1 cellular context compared by ENCODE assay signal in the genomic region with DNA sequence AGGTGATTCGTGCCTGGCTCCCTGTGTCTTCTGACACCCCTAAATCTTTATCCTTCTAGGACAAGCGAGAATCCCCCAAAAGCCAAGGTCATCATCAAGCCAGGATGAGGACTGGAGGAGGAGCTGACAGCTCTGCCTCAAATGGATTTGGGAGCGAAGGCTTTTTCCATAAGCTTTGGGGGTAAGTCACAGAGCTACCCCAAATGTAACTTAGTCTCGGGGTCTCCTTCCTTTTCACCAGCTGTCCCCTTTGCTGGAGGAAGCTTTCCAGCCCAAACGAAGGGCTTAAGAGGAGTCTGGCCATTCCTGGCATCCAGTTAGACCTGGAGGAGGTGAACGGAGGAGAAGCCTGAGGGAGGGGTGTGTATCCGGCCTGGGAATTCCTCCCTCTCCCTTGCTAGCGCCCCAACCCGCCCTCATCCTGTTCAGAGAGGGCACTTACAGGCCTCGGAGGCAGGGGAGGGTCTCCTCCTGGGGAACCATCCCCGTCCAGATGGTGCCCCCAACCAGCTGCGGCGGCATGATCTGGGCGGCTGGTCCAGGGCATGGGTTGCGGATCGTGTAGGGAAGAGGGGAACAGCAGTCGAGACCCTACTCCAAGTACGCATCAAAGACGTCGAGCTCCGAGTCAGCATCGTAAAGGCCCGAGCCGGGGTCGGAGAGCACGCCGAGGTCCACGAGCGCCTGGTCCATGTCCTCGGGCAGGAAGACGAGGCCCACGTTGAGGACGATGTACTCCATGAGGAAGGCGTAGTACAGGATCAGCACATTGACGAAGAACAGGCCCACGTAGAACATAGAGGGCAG.
TF ChIP-seq lines count a peak whose summit lies in the region.

No MANE protein-coding gene starts in this region.

TF ChIP-seq in HepG2, 621 proteins besides CTCF, POLR2A, EP300 and RAD21 (continued from another document and continues in another):
- no peak for TF ChIP-seq GRHL1 (CRISPR knock-in tag; conservative IDR thresholded peaks at IDR 0.05)
- TF ChIP-seq, protein P1, sequence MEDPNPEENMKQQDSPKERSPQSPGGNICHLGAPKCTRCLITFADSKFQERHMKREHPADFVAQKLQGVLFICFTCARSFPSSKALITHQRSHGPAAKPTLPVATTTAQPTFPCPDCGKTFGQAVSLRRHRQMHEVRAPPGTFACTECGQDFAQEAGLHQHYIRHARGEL (CRISPR knock-in tag; IDR thresholded peaks at IDR 0.05): 0 out of 2 replicates have a peak, but pooled peaks have one; percentile 34
- 0 out of 2 replicates have a peak, but pooled peaks have one; percentile 31 for TF ChIP-seq ZSCAN31 (CRISPR knock-in tag; IDR thresholded peaks at IDR 0.05; ENCODE audit: low read depth)
- peak; percentile 38; the same call in 1 of the 2 replicates for TF ChIP-seq SP2 (CRISPR knock-in tag; IDR thresholded peaks at IDR 0.05)
- TF ChIP-seq SALL1 (CRISPR knock-in tag; IDR thresholded peaks at IDR 0.05): peak; percentile 40; the same call in 1 of the 2 replicates
- TF ChIP-seq ZNF281 (CRISPR knock-in tag; IDR thresholded peaks at IDR 0.05; ENCODE audit: borderline replicate concordance): no peak
- TF ChIP-seq, protein P2, sequence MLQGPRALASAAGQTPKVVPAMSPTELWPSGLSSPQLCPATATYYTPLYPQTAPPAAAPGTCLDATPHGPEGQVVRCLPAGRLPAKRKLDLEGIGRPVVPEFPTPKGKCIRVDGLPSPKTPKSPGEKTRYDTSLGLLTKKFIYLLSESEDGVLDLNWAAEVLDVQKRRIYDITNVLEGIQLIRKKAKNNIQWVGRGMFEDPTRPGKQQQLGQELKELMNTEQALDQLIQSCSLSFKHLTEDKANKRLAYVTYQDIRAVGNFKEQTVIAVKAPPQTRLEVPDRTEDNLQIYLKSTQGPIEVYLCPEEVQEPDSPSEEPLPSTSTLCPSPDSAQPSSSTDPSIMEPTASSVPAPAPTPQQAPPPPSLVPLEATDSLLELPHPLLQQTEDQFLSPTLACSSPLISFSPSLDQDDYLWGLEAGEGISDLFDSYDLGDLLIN (CRISPR knock-in tag; IDR thresholded peaks at IDR 0.05; ENCODE audit: borderline replicate concordance): 0 out of 2 replicates have a peak, but pooled peaks have one; percentile 54
- 0 out of 2 replicates have a peak, but pooled peaks have one; percentile 21 for TF ChIP-seq ATF2 (CRISPR knock-in tag; IDR thresholded peaks at IDR 0.05)
- TF ChIP-seq, protein P3, sequence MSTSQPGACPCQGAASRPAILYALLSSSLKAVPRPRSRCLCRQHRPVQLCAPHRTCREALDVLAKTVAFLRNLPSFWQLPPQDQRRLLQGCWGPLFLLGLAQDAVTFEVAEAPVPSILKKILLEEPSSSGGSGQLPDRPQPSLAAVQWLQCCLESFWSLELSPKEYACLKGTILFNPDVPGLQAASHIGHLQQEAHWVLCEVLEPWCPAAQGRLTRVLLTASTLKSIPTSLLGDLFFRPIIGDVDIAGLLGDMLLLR (CRISPR knock-in tag; IDR thresholded peaks at IDR 0.05): 0 out of 2 replicates have a peak, but pooled peaks have one; percentile 59
- no peak for TF ChIP-seq ZNF260 (CRISPR knock-in tag; IDR thresholded peaks at IDR 0.05; ENCODE audit: borderline replicate concordance, low read depth)
- TF ChIP-seq ZNF354B (CRISPR knock-in tag; IDR thresholded peaks at IDR 0.05): no peak
- TF ChIP-seq HOXD1 (CRISPR knock-in tag; IDR thresholded peaks at IDR 0.05): peak; percentile 27; the same call in 1 of the 2 replicates
- no peak for TF ChIP-seq ZNF564 (CRISPR knock-in tag; IDR thresholded peaks at IDR 0.05)
- peak; percentile 17; the same call in 1 of the 2 replicates for TF ChIP-seq TOPORS (CRISPR knock-in tag; IDR thresholded peaks at IDR 0.05)
- TF ChIP-seq NFKB2 (CRISPR knock-in tag; IDR thresholded peaks at IDR 0.05; ENCODE audit: borderline replicate concordance): peak; percentile 86
- no peak for TF ChIP-seq ATRX (CRISPR knock-in tag; IDR thresholded peaks at IDR 0.05; ENCODE audit: borderline replicate concordance)
- peak; percentile 23; the same call in 1 of the 2 replicates for TF ChIP-seq ZBTB20 (CRISPR knock-in tag; IDR thresholded peaks at IDR 0.05; ENCODE audit: borderline replicate concordance, low read depth)
- TF ChIP-seq ZNF746 (CRISPR knock-in tag; IDR thresholded peaks at IDR 0.05): peak; percentile 69
- TF ChIP-seq, protein P4, sequence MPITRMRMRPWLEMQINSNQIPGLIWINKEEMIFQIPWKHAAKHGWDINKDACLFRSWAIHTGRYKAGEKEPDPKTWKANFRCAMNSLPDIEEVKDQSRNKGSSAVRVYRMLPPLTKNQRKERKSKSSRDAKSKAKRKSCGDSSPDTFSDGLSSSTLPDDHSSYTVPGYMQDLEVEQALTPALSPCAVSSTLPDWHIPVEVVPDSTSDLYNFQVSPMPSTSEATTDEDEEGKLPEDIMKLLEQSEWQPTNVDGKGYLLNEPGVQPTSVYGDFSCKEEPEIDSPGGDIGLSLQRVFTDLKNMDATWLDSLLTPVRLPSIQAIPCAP (CRISPR knock-in tag; IDR thresholded peaks at IDR 0.05; ENCODE audit: low read depth): no peak
- TF ChIP-seq IKZF4 (CRISPR knock-in tag; IDR thresholded peaks at IDR 0.05; ENCODE audit: borderline replicate concordance, low read depth, not compliant biosample characterization): peak; percentile 28
- TF ChIP-seq, protein P5, sequence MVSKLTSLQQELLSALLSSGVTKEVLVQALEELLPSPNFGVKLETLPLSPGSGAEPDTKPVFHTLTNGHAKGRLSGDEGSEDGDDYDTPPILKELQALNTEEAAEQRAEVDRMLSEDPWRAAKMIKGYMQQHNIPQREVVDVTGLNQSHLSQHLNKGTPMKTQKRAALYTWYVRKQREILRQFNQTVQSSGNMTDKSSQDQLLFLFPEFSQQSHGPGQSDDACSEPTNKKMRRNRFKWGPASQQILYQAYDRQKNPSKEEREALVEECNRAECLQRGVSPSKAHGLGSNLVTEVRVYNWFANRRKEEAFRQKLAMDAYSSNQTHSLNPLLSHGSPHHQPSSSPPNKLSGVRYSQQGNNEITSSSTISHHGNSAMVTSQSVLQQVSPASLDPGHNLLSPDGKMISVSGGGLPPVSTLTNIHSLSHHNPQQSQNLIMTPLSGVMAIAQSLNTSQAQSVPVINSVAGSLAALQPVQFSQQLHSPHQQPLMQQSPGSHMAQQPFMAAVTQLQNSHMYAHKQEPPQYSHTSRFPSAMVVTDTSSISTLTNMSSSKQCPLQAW (CRISPR knock-in tag; IDR thresholded peaks at IDR 0.05): peak; percentile 17; the same call in 1 of the 2 replicates
- no peak for TF ChIP-seq MYPOP (CRISPR knock-in tag; IDR thresholded peaks at IDR 0.05)
- peak; percentile 27; the same call in 1 of the 2 replicates for TF ChIP-seq SAP130 (CRISPR knock-in tag; IDR thresholded peaks at IDR 0.05; ENCODE audit: low read depth)
- TF ChIP-seq ZNF296 (CRISPR knock-in tag; conservative IDR thresholded peaks at IDR 0.05): 0 out of 2 replicates have a peak, but pooled peaks have one; percentile 58
- peak; percentile 90; the same call in 1 of the 2 replicates for TF ChIP-seq ZNF30 (CRISPR knock-in tag; IDR thresholded peaks at IDR 0.05)
- TF ChIP-seq, protein P6, sequence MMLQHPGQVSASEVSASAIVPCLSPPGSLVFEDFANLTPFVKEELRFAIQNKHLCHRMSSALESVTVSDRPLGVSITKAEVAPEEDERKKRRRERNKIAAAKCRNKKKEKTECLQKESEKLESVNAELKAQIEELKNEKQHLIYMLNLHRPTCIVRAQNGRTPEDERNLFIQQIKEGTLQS (CRISPR knock-in tag; IDR thresholded peaks at IDR 0.05): peak; percentile 6; the same call in 1 of the 2 replicates
- 0 out of 2 replicates have a peak, but pooled peaks have one; percentile 7 for TF ChIP-seq ZNF280D (CRISPR knock-in tag; IDR thresholded peaks at IDR 0.05)
- TF ChIP-seq ZNF549 (CRISPR knock-in tag; IDR thresholded peaks at IDR 0.05): no peak
- TF ChIP-seq GABPA (IDR thresholded peaks at IDR 0.05; ENCODE audit: low read depth, low read length): no peak
- no peak for TF ChIP-seq GABPA (CRISPR knock-in tag; IDR thresholded peaks at IDR 0.05; ENCODE audit: low read depth)
- TF ChIP-seq, protein P7, sequence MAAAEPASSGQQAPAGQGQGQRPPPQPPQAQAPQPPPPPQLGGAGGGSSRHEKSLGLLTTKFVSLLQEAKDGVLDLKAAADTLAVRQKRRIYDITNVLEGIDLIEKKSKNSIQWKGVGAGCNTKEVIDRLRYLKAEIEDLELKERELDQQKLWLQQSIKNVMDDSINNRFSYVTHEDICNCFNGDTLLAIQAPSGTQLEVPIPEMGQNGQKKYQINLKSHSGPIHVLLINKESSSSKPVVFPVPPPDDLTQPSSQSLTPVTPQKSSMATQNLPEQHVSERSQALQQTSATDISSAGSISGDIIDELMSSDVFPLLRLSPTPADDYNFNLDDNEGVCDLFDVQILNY (CRISPR knock-in tag; conservative IDR thresholded peaks at IDR 0.05): no peak
- TF ChIP-seq NR2F1 (CRISPR knock-in tag; IDR thresholded peaks at IDR 0.05): no peak
- peak; percentile 82 for TF ChIP-seq ZFX (CRISPR knock-in tag; IDR thresholded peaks at IDR 0.05; ENCODE audit: low read depth)
- TF ChIP-seq ZNF788 (CRISPR knock-in tag; IDR thresholded peaks at IDR 0.05; ENCODE audit: borderline replicate concordance): 0 out of 2 replicates have a peak, but pooled peaks have one; percentile 38
- TF ChIP-seq STAT5B (CRISPR knock-in tag; IDR thresholded peaks at IDR 0.05): no peak
